Comparison of ENCODE assay signal across 1 cellular context in the genomic region with DNA sequence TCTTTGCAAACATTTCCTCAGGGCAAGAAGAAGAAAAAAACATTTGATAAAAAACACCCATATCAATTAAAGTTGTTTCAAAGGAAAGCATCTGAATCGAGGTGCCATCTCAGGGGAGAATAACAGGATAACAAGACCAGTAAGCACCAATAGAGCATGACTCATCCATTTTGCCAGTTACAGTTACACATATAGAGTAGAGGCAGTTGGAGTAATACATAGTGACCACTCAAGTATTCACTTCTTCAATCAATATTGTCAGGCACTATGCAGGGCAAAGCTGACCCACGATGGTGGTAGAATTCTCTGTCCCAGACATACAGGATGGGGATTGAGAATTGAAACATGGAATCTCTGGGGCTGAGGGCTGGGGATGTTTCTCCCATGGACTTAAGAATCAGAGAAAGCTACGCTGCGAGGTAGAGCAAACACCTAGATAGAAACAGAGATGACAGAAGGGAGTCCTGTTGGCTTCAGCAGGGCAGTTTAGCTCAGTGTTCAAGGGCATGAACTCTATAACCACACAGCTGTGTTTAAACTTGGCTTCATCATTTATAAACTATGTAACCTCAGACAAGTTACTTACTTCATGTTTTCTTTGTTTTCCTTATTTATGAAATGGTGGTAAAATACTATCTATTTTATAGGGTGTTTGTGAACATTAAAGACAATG.
TF ChIP-seq lines count a peak whose summit lies in the region.

No MANE protein-coding gene starts in this region.

TF ChIP-seq in HepG2, 621 proteins besides CTCF, POLR2A, EP300 and RAD21 (continued from another document):
- TF ChIP-seq, protein P1, sequence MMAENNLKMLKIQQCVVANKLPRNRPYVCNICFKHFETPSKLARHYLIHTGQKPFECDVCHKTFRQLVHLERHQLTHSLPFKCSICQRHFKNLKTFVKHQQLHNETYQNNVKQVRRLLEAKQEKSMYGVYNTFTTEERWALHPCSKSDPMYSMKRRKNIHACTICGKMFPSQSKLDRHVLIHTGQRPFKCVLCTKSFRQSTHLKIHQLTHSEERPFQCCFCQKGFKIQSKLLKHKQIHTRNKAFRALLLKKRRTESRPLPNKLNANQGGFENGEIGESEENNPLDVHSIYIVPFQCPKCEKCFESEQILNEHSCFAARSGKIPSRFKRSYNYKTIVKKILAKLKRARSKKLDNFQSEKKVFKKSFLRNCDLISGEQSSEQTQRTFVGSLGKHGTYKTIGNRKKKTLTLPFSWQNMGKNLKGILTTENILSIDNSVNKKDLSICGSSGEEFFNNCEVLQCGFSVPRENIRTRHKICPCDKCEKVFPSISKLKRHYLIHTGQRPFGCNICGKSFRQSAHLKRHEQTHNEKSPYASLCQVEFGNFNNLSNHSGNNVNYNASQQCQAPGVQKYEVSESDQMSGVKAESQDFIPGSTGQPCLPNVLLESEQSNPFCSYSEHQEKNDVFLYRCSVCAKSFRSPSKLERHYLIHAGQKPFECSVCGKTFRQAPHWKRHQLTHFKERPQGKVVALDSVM (CRISPR knock-in tag; IDR thresholded peaks at IDR 0.05): no peak
- TF ChIP-seq TBX3 (IDR thresholded peaks at IDR 0.05; ENCODE audit: borderline replicate concordance) (no peak), NFE2L2 (IDR thresholded peaks at IDR 0.05; ENCODE audit: low read length) (peak; percentile 78), ZMYM4 (CRISPR knock-in tag; IDR thresholded peaks at IDR 0.05) (0 out of 2 replicates have a peak, but pooled peaks have one; percentile 22), ZNF761 (CRISPR knock-in tag; conservative IDR thresholded peaks at IDR 0.05) (no peak), HMGXB3 (CRISPR knock-in tag; IDR thresholded peaks at IDR 0.05; ENCODE audit: borderline replicate concordance) (no peak), MAFK (conservative IDR thresholded peaks at IDR 0.05 in 1 of 2, IDR thresholded peaks at IDR 0.05 in 1 of 2; ENCODE audit: low read length in 2 of 2) (0 out of 4 replicates have a peak, but pooled peaks of 1 of the 2 experiments have one; percentile 19), HNF4A (CRISPR knock-in tag; IDR thresholded peaks at IDR 0.05) (peak; percentile 32; the same call in 1 of the 2 replicates), ZNF644 (CRISPR knock-in tag; IDR thresholded peaks at IDR 0.05; ENCODE audit: low read depth) (0 out of 2 replicates have a peak, but pooled peaks have one; percentile 19), ZNF713 (CRISPR knock-in tag; IDR thresholded peaks at IDR 0.05) (no peak), FOXA3 (CRISPR knock-in tag; IDR thresholded peaks at IDR 0.05) (0 out of 2 replicates have a peak, but pooled peaks have one; percentile 7), RARA (CRISPR knock-in tag; IDR thresholded peaks at IDR 0.05) (peak; percentile 64)
- TF ChIP-seq, protein P2, sequence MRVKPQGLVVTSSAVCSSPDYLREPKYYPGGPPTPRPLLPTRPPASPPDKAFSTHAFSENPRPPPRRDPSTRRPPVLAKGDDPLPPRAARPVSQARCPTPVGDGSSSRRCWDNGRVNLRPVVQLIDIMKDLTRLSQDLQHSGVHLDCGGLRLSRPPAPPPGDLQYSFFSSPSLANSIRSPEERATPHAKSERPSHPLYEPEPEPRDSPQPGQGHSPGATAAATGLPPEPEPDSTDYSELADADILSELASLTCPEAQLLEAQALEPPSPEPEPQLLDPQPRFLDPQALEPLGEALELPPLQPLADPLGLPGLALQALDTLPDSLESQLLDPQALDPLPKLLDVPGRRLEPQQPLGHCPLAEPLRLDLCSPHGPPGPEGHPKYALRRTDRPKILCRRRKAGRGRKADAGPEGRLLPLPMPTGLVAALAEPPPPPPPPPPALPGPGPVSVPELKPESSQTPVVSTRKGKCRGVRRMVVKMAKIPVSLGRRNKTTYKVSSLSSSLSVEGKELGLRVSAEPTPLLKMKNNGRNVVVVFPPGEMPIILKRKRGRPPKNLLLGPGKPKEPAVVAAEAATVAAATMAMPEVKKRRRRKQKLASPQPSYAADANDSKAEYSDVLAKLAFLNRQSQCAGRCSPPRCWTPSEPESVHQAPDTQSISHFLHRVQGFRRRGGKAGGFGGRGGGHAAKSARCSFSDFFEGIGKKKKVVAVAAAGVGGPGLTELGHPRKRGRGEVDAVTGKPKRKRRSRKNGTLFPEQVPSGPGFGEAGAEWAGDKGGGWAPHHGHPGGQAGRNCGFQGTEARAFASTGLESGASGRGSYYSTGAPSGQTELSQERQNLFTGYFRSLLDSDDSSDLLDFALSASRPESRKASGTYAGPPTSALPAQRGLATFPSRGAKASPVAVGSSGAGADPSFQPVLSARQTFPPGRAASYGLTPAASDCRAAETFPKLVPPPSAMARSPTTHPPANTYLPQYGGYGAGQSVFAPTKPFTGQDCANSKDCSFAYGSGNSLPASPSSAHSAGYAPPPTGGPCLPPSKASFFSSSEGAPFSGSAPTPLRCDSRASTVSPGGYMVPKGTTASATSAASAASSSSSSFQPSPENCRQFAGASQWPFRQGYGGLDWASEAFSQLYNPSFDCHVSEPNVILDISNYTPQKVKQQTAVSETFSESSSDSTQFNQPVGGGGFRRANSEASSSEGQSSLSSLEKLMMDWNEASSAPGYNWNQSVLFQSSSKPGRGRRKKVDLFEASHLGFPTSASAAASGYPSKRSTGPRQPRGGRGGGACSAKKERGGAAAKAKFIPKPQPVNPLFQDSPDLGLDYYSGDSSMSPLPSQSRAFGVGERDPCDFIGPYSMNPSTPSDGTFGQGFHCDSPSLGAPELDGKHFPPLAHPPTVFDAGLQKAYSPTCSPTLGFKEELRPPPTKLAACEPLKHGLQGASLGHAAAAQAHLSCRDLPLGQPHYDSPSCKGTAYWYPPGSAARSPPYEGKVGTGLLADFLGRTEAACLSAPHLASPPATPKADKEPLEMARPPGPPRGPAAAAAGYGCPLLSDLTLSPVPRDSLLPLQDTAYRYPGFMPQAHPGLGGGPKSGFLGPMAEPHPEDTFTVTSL (CRISPR knock-in tag; IDR thresholded peaks at IDR 0.05; ENCODE audit: borderline replicate concordance): peak; percentile 27; the same call in 1 of the 2 replicates
